16 cellular contexts compared by ENCODE assay signal in the genomic region with DNA sequence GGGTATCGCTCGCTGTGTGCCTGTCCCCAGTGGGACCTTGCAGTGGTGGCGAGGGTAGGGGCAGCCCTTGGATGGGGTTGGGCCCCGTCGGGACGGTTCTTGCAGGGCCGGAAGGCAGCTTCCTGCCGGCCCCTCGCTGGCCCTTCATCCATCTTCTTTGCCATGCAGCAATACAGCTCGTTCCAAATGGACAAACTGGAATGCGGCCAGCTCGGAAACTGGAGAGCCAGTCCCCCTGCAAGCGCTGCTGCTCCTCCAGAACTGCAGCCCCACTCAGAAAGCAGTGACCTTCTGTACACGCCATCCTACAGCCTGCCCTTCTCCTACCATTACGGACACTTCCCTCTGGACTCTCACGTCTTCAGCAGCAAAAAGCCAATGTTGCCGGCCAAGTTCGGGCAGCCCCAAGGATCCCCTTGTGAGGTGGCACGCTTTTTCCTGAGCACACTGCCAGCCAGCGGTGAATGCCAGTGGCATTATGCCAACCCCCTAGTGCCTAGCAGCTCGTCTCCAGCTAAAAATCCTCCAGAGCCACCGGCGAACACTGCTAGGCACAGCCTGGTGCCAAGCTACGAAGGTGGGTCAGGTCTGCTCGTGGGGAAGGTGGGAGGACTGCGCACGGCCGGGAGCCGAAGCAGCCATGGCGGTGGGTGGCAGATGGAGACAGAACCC. TPM values are rescaled to one million over a fixed set of nuclear protein-coding genes. Genes with fewer than 3 reads are reported as not detected.
DNase-seq lines count a peak whose midpoint lies in the region; ATAC-seq, FAIRE-seq and TF ChIP-seq lines count a peak whose summit lies in the region.
"Had no signal": no experiment of that assay in that cellular context is flagged by ENCODE, and none has a peak within 500 bp of the region (broad histone marks: within the 10 kb centered on the region; RNA-seq: fewer than 3 reads in every experiment).

No MANE protein-coding gene starts in this region.

- peaks cover 60% of the 10 kb centered on the region for H3K27me3 Mint-ChIP-seq in type B pancreatic cell

- H3K36me3 ChIP-seq in kidney (ENCODE audit: control insufficient read depth in 1 of 2, insufficient read depth in 2 of 2, low read length in 2 of 2), result no peaks in the 10 kb centered on the region
- H3K36me3 ChIP-seq: neutrophil, thoracic aorta had no signal

- peak overlapping the region; percentile 39 for H3K4me3 Mint-ChIP-seq in type B pancreatic cell
- H3K4me3 Mint-ChIP-seq: activated naive CD4-positive, alpha-beta T cell treated with anti-CD3 and anti-CD28 coated beads, Interleukin-2, amount 10 ng/mL, durations not matched to agents 7 days and 5 days had no signal

- H3K9me3 Mint-ChIP-seq in type B pancreatic cell, result no peaks in the 10 kb centered on the region
- H3K9me3 Mint-ChIP-seq: activated naive CD4-positive, alpha-beta T cell treated with anti-CD3 and anti-CD28 coated beads, Interleukin-2, amount 10 ng/mL, durations not matched to agents 7 days and 5 days had no signal

- DNase-seq in activated effector memory CD4-positive, alpha-beta T cell treated with anti-CD3 and anti-CD28 coated beads, Interleukin-2, amount 50 U/mL, for 16 hours, result peak; percentile 53
- DNase-seq in activated effector memory CD4-positive, alpha-beta T cell treated with Interleukin-2 at 50 U/mL for 16 hours, result no peak
- DNase-seq in kidney, result peak; percentile 88
- DNase-seq in type B pancreatic cell (ENCODE audit: extremely low spot score, unreplicated experiment), result no peak
- DNase-seq in central memory CD4-positive, alpha-beta T cell, result no peak
- no peak for DNase-seq in H54 (ENCODE audit: insufficient read length, low spot score)
- DNase-seq: 8988T; activated naive CD4-positive, alpha-beta T cell treated with anti-CD3 and anti-CD28 coated beads, Interleukin-2, amount 10 ng/mL, durations not matched to agents 7 days and 5 days; glutamatergic neuron; NCI-H1417 had no signal

- H3K36me3 Mint-ChIP-seq in type B pancreatic cell, result no peaks in the 10 kb centered on the region

- no peak overlapping the region for H3K9ac ChIP-seq in kidney (ENCODE audit: low read length in 2 of 2)

- H3K9me3 ChIP-seq in kidney (ENCODE audit: control insufficient read depth in 1 of 2, low read length in 2 of 2), result no peaks in the 10 kb centered on the region
- H3K9me3 ChIP-seq: neutrophil, thoracic aorta had no signal

- no peak overlapping the region for H3K27ac ChIP-seq in kidney (ENCODE audit: low read depth in 2 of 2, low read length in 2 of 2)
- H3K27ac ChIP-seq: epithelial cell of prostate, neutrophil, thoracic aorta had no signal

- H3K4me3 ChIP-seq in kidney (ENCODE audit: low read length in 2 of 2), result no peak overlapping the region
- H3K4me3 ChIP-seq: thoracic aorta had no signal

- intact Hi-C loops in kidney (cut with DNase I), result no loop called here

- TF ChIP-seq CTCF in kidney (IDR thresholded peaks at IDR 0.05; ENCODE audit: borderline replicate concordance, extremely low read depth, insufficient read depth), result no peak
- TF ChIP-seq CTCF in type B pancreatic cell (conservative IDR thresholded peaks at IDR 0.05), result no peak

- H3K4me1 ChIP-seq in kidney (ENCODE audit: control insufficient read depth in 1 of 2, insufficient read depth in 1 of 2, low read depth in 1 of 2, low read length in 2 of 2), result peaks cover 0 to 4% of the 10 kb centered on the region in 2 donors

- ATAC-seq in SK-N-SH treated with all-trans-retinoic acid at 6 μM for 48 hours (peak; percentile 75), GM21825 (IDR thresholded peaks at IDR 0.05; ENCODE audit: unreplicated experiment) (no peak)

- no peak for TF ChIP-seq POLR2A in H54 (IDR thresholded peaks at IDR 0.05; ENCODE audit: low read depth, low read length)

- H3K4me1 Mint-ChIP-seq in type B pancreatic cell (ENCODE audit: unreplicated experiment), result peaks cover 31% of the 10 kb centered on the region

- FAIRE-seq in kidney (lab: Jason Lieb, UNC) (no peak), H54 (lab: Jason Lieb, UNC) (no peak)

- peak overlapping the region; percentile 39 for H3K27ac Mint-ChIP-seq in type B pancreatic cell
- H3K27ac Mint-ChIP-seq: activated naive CD4-positive, alpha-beta T cell treated with anti-CD3 and anti-CD28 coated beads, Interleukin-2, amount 10 ng/mL, durations not matched to agents 7 days and 5 days had no signal

TF ChIP-seq in SK-N-SH treated with all-trans-retinoic acid at 6 μM for 48 hours, 23 proteins besides CTCF, POLR2A, EP300 and RAD21:
- TF ChIP-seq GLIS3 (CRISPR knock-in tag; IDR thresholded peaks at IDR 0.05) (no peak), ZNF565 (CRISPR knock-in tag; conservative IDR thresholded peaks at IDR 0.05; ENCODE audit: low read depth) (no peak), TOX (CRISPR knock-in tag; IDR thresholded peaks at IDR 0.05; ENCODE audit: borderline replicate concordance) (no peak), OSR1 (CRISPR knock-in tag; IDR thresholded peaks at IDR 0.05) (no peak), ZFP3 (CRISPR knock-in tag; IDR thresholded peaks at IDR 0.05) (no peak), ZNF8 (CRISPR knock-in tag; IDR thresholded peaks at IDR 0.05) (no peak)
TF ChIP-seq in SK-N-SH treated with all-trans-retinoic acid at 6 μM for 48 hours: peak in this region for 0.

RNA-seq across cellular contexts. Expression of gene SIM2, which starts 45.8 kb away (rescaled TPM):
- total RNA-seq in kidney, result 71.3 TPM
- polyA plus RNA-seq in kidney (ENCODE audit: insufficient read depth, low read depth, low replicate concordance), result 6.5 TPM
- total RNA-seq in type B pancreatic cell (ENCODE audit: low replicate concordance), result 0.50 and 14.8 TPM in 2 replicates
- total RNA-seq: liver, thoracic aorta had no signal

Comparison
In these comparisons a context has a peak if more than half of its experiments do, and no peak if none do; other contexts are left out.
1. DNase-seq: peak in activated effector memory CD4-positive, alpha-beta T cell treated with anti-CD3 and anti-CD28 coated beads, Interleukin-2, amount 50 U/mL, for 16 hours (single experiment) and kidney (single experiment); none in activated effector memory CD4-positive, alpha-beta T cell treated with Interleukin-2 at 50 U/mL for 16 hours (single experiment), type B pancreatic cell (single experiment), central memory CD4-positive, alpha-beta T cell (single experiment) and H54 (single experiment).